ENCODE assay signal across 13 cellular contexts in the genomic region with DNA sequence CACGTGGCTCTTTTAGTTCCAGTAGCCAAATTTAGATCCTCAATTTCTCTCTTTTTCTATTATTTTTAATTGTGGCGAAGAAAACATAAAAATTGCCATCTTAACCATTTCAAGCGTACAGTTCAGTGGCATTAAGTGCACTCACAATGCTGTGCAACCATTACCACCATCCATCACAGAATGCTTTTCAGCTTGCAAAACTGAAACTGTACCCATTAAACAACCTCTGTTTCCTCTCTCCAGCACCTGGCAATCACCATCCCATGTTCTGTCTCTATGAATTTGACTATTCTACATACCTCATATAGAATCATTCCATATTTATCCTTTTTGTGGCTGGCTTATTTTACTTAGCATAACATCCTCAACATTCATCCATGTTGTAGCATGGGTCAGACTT.
A peak's percentile ranks its signal among the peaks of the same experiment; 100 is the strongest.
DNase-seq lines count a peak whose midpoint lies in the region; ATAC-seq and TF ChIP-seq lines count a peak whose summit lies in the region.
"Had no signal": no experiment of that assay in that cellular context is flagged by ENCODE, and none has a peak within 500 bp of the region (broad histone marks: within the 10 kb centered on the region; RNA-seq: fewer than 3 reads in every experiment).

No MANE protein-coding gene starts in this region.

- peaks cover 20% of the 10 kb centered on the region for H3K4me1 Mint-ChIP-seq in MCF 10A (ENCODE audit: insufficient read depth, unreplicated experiment)
- H3K4me1 Mint-ChIP-seq in IgD-negative memory B cell = peaks cover 16 to 24% (median 17%) of the 10 kb centered on the region in 3 donors

- no peaks in the 10 kb centered on the region for H3K27me3 Mint-ChIP-seq in MCF 10A (ENCODE audit: insufficient read depth, unreplicated experiment)
- no peaks in the 10 kb centered on the region for H3K27me3 Mint-ChIP-seq in IgD-negative memory B cell
- H3K27me3 Mint-ChIP-seq: activated CD8-positive, alpha-beta T cell treated with anti-CD3 and anti-CD28 coated beads for 36 hours; brain had no signal

- peak; percentile 28 for ATAC-seq in HG02870 (IDR thresholded peaks at IDR 0.05; ENCODE audit: unreplicated experiment)
- ATAC-seq: activated CD8-positive, alpha-beta T cell treated with anti-CD3 and anti-CD28 coated beads for 36 hours; foreskin keratinocyte had no signal

- H3K4me3 Mint-ChIP-seq in MCF 10A (ENCODE audit: unreplicated experiment) (no peak overlapping the region), IgD-negative memory B cell (peak overlapping the region in 3 of 4 donors; percentile 38 to 61 (median 59))
- H3K4me3 Mint-ChIP-seq: activated CD8-positive, alpha-beta T cell treated with anti-CD3 and anti-CD28 coated beads for 36 hours had no signal

- BruUV-seq in MCF 10A (replicated peaks; lab: Mats Ljungman, UMichigan) = no TSS peak

- H3K27ac Mint-ChIP-seq in MCF 10A (ENCODE audit: low read depth, unreplicated experiment) (no peak overlapping the region), IgD-negative memory B cell (peak overlapping the region; percentile 13 to 64 (median 31))
- H3K27ac Mint-ChIP-seq: activated CD8-positive, alpha-beta T cell treated with anti-CD3 and anti-CD28 coated beads for 36 hours had no signal

- H3K9me3 Mint-ChIP-seq in MCF 10A (ENCODE audit: unreplicated experiment) = no peaks in the 10 kb centered on the region
- no peaks in the 10 kb centered on the region for H3K9me3 Mint-ChIP-seq in IgD-negative memory B cell
- H3K9me3 Mint-ChIP-seq: activated CD8-positive, alpha-beta T cell treated with anti-CD3 and anti-CD28 coated beads for 36 hours; brain had no signal

- H3K36me3 Mint-ChIP-seq in MCF 10A (ENCODE audit: insufficient read depth, unreplicated experiment) = peaks cover 33% of the 10 kb centered on the region
- H3K36me3 Mint-ChIP-seq in IgD-negative memory B cell = peaks cover 3% of the 10 kb centered on the region

- H3K4me1 ChIP-seq in breast epithelium = peaks cover 0 to 3% of the 10 kb centered on the region in 2 donors
- peaks cover 17 to 29% of the 10 kb centered on the region in 2 donors for H3K4me1 ChIP-seq in uterus
- H3K4me1 ChIP-seq in ovary (ENCODE audit: insufficient read depth) = peaks cover 11% of the 10 kb centered on the region

- no peak for TF ChIP-seq EP300 in ovary (IDR thresholded peaks at IDR 0.05)

- no peak for TF ChIP-seq CTCF in breast epithelium (IDR thresholded peaks at IDR 0.05)
- TF ChIP-seq CTCF in MCF 10A (IDR thresholded peaks at IDR 0.05; ENCODE audit: unreplicated experiment) = no peak
- no peak for TF ChIP-seq CTCF in uterus (IDR thresholded peaks at IDR 0.05)
- TF ChIP-seq CTCF in ovary (IDR thresholded peaks at IDR 0.05) = no peak

- DNase-seq in breast epithelium (ENCODE audit: low spot score in 2 of 2) (no peak), MCF 10A (ENCODE audit: unreplicated experiment) (no peak), uterus (no peak), ecto neural progenitor cell (ENCODE audit: low spot score) (no peak), ovary (no peak), NCI-H446 treated with DMSO at 0.1 percent for 48 hours (lab: John Stamatoyannopoulos, UW) (no peak)
- DNase-seq: activated CD8-positive, alpha-beta T cell treated with anti-CD3 and anti-CD28 coated beads for 36 hours; foreskin keratinocyte; NCI-H1930; stimulated activated CD4-positive, alpha-beta T cell treated with anti-CD3 and anti-CD28 coated beads, Interleukin-15, amount 100 ng/mL, for 24 hours had no signal

- WGBS in ovary, 3 donors = 83 to 92% (median 87%) methylated on average over 3 of the region's 3 CpGs

- H3K4me3 ChIP-seq in breast epithelium (no peak overlapping the region), uterus (no peak overlapping the region), ovary (no peak overlapping the region)

- POLR2A ChIA-PET in MCF 10A (lab: Yijun Ruan, JAX) = interaction anchor here (1.0 kb wide), 1 partner anchor 11 kb away, joined by 3 read pairs; no protein-coding TSS in a partner anchor

- H3K36me3 ChIP-seq in breast epithelium (no peaks in the 10 kb centered on the region), uterus (no peaks in the 10 kb centered on the region), ovary (no peaks in the 10 kb centered on the region)

- intact Hi-C loops in breast epithelium (cut with DNase I; ENCODE audit: low total_unique reads) = no loop called here
- intact Hi-C loops in MCF 10A (cut with micrococcal nuclease) = no loop called here
- intact Hi-C loops in uterus (cut with DNase I; ENCODE audit: low total_unique reads) = loop anchor here (10.0 kb wide), 1 partner anchor 125 kb away; the partner anchor contains the start of gene SYNPO2
- intact Hi-C loops in ovary (cut with DNase I) = no loop called here

- no peaks in the 10 kb centered on the region for H3K27me3 ChIP-seq in breast epithelium
- no peaks in the 10 kb centered on the region for H3K27me3 ChIP-seq in uterus
- no peaks in the 10 kb centered on the region for H3K27me3 ChIP-seq in ovary
- H3K27me3 ChIP-seq: foreskin keratinocyte had no signal

- H3K9me3 ChIP-seq in breast epithelium (no peaks in the 10 kb centered on the region), uterus (no peaks in the 10 kb centered on the region), ovary (no peaks in the 10 kb centered on the region)

- no peak for TF ChIP-seq POLR2A in breast epithelium (IDR thresholded peaks at IDR 0.05)
- no peak for TF ChIP-seq POLR2A in uterus (IDR thresholded peaks at IDR 0.05)
- TF ChIP-seq POLR2A in ovary (IDR thresholded peaks at IDR 0.05) = no peak

- peak overlapping the region; percentile 52 to 73 for H3K27ac ChIP-seq in breast epithelium
- H3K27ac ChIP-seq in uterus = peak overlapping the region; percentile 86 to 97
- peak overlapping the region in 1 of 2 donors; percentile 67 for H3K27ac ChIP-seq in ovary
- H3K27ac ChIP-seq: foreskin keratinocyte had no signal

- CTCF ChIA-PET in MCF 10A (lab: Yijun Ruan, JAX) = interaction anchor here (0.6 to 2.2 kb wide), 7 partner anchors 12 to 210 kb away, joined by 3 to 14 read pairs (median 4); no protein-coding TSS in a partner anchor
